10 cellular contexts compared by ENCODE assay signal in genomic region chr10:93068411-93069244, GRCh38. TPM values are rescaled to one million over a fixed set of nuclear protein-coding genes. Genes with fewer than 3 reads are reported as not detected.
DNase-seq lines count a peak whose midpoint lies in the region; ATAC-seq and TF ChIP-seq lines count a peak whose summit lies in the region.
"Had no signal": no experiment of that assay in that cellular context is flagged by ENCODE, and none has a peak within 500 bp of the region (broad histone marks: within the 10 kb centered on the region; RNA-seq: fewer than 3 reads in every experiment).

No MANE protein-coding gene starts in this region.

- H3K27ac ChIP-seq in smooth muscle cell (ENCODE audit: low read depth) (no peak overlapping the region), tibial nerve (no peak overlapping the region)
- H3K27ac ChIP-seq in effector memory CD4-positive, alpha-beta T cell (ENCODE audit: insufficient read depth, low read length, poor library complexity, severe bottlenecking), result no peak overlapping the region

- TF ChIP-seq POLR2A in tibial nerve (IDR thresholded peaks at IDR 0.05), result no peak

- H3K27me3 Mint-ChIP-seq in activated CD8-positive, alpha-beta T cell treated with anti-CD3 and anti-CD28 coated beads for 36 hours, result peaks cover 77% of the 10 kb centered on the region
- H3K27me3 Mint-ChIP-seq in activated CD8-positive, alpha-beta T cell treated with anti-CD3 and anti-CD28 coated beads, Interleukin-2, amount 10 ng/mL, durations not matched to agents 7 days and 5 days (ENCODE audit: low read depth), result peaks cover 86% of the 10 kb centered on the region

- POLR2A ChIA-PET in activated CD8-positive, alpha-beta T cell treated with anti-CD3 and anti-CD28 coated beads for 36 hours (lab: Charles Lee), result no interaction called here
- POLR2A ChIA-PET in activated CD8-positive, alpha-beta T cell treated with anti-CD3 and anti-CD28 coated beads, Interleukin-2, amount 10 ng/mL, durations not matched to agents 7 days and 5 days (lab: Charles Lee), result no interaction called here

- H3K4me3 ChIP-seq in smooth muscle cell (no peak overlapping the region), tibial nerve (no peak overlapping the region)
- no peak overlapping the region for H3K4me3 ChIP-seq in effector memory CD4-positive, alpha-beta T cell (ENCODE audit: insufficient read depth, low read depth, low read length, poor library complexity, severe bottlenecking)

- TF ChIP-seq EP300 in tibial nerve (IDR thresholded peaks at IDR 0.05), result no peak

- H3K9me3 Mint-ChIP-seq in activated CD8-positive, alpha-beta T cell treated with anti-CD3 and anti-CD28 coated beads for 36 hours, result no peaks in the 10 kb centered on the region
- H3K9me3 Mint-ChIP-seq in activated CD8-positive, alpha-beta T cell treated with anti-CD3 and anti-CD28 coated beads, Interleukin-2, amount 10 ng/mL, durations not matched to agents 7 days and 5 days (ENCODE audit: insufficient read depth), result no peaks in the 10 kb centered on the region

- H3K27ac Mint-ChIP-seq in activated CD8-positive, alpha-beta T cell treated with anti-CD3 and anti-CD28 coated beads for 36 hours, result no peak overlapping the region
- no peak overlapping the region for H3K27ac Mint-ChIP-seq in activated CD8-positive, alpha-beta T cell treated with anti-CD3 and anti-CD28 coated beads, Interleukin-2, amount 10 ng/mL, durations not matched to agents 7 days and 5 days

- no peak overlapping the region for H2AFZ ChIP-seq in smooth muscle cell (ENCODE audit: low read depth)

- TF ChIP-seq CTCF in activated CD8-positive, alpha-beta T cell treated with anti-CD3 and anti-CD28 coated beads for 36 hours (IDR thresholded peaks at IDR 0.05), result no peak
- TF ChIP-seq CTCF in smooth muscle cell (IDR thresholded peaks at IDR 0.05; ENCODE audit: borderline replicate concordance, insufficient read depth, poor library complexity, severe bottlenecking), result no peak
- TF ChIP-seq CTCF in tibial nerve (IDR thresholded peaks at IDR 0.05), result no peak

- H3K9ac ChIP-seq in smooth muscle cell (ENCODE audit: low read depth), result no peak overlapping the region

- peaks cover 100% of the 10 kb centered on the region for H3K27me3 ChIP-seq in smooth muscle cell (ENCODE audit: low read depth)
- H3K27me3 ChIP-seq in effector memory CD4-positive, alpha-beta T cell (replicated peaks; ENCODE audit: control insufficient read depth, insufficient read depth, low read length, poor library complexity, severe bottlenecking), result peaks cover 22% of the 10 kb centered on the region
- peaks cover 0 to 95% of the 10 kb centered on the region in 2 donors for H3K27me3 ChIP-seq in tibial nerve

- DNase-seq in activated CD8-positive, alpha-beta T cell treated with anti-CD3 and anti-CD28 coated beads for 36 hours, result peak; percentile 38
- DNase-seq in activated CD8-positive, alpha-beta T cell treated with anti-CD3 and anti-CD28 coated beads, Interleukin-2, amount 10 ng/mL, durations not matched to agents 7 days and 5 days, result no peak
- DNase-seq in RPMI7951 (ENCODE audit: low read depth), result peak; percentile 17
- DNase-seq in glomerular visceral epithelial cell (ENCODE audit: extremely low spot score), result peak; percentile 51
- no peak for DNase-seq in smooth muscle cell (lab: John Stamatoyannopoulos, UW; ENCODE audit: unreplicated experiment)
- DNase-seq in effector memory CD4-positive, alpha-beta T cell, result no peak
- DNase-seq in tibial nerve (ENCODE audit: low spot score in 2 of 2), result no peak
- DNase-seq in NCI-H1417 (lab: John Stamatoyannopoulos, UW), result no peak
- DNase-seq: DND-41 had no signal

- no peak for ATAC-seq in activated CD8-positive, alpha-beta T cell treated with anti-CD3 and anti-CD28 coated beads for 36 hours
- ATAC-seq in activated CD8-positive, alpha-beta T cell treated with anti-CD3 and anti-CD28 coated beads, Interleukin-2, amount 10 ng/mL, durations not matched to agents 7 days and 5 days, result no peak
- ATAC-seq: left lobe of liver had no signal

- H3K4me3 Mint-ChIP-seq in activated CD8-positive, alpha-beta T cell treated with anti-CD3 and anti-CD28 coated beads for 36 hours, result no peak overlapping the region
- H3K4me3 Mint-ChIP-seq in activated CD8-positive, alpha-beta T cell treated with anti-CD3 and anti-CD28 coated beads, Interleukin-2, amount 10 ng/mL, durations not matched to agents 7 days and 5 days, result no peak overlapping the region

- peak overlapping the region; percentile 48 for H3K4me2 ChIP-seq in smooth muscle cell

- no peaks in the 10 kb centered on the region for H3F3A ChIP-seq in smooth muscle cell (ENCODE audit: low read depth)

- intact Hi-C loops in activated CD8-positive, alpha-beta T cell treated with anti-CD3 and anti-CD28 coated beads for 36 hours (cut with micrococcal nuclease), result no loop called here

- peaks cover 14% of the 10 kb centered on the region for H3K4me1 Mint-ChIP-seq in activated CD8-positive, alpha-beta T cell treated with anti-CD3 and anti-CD28 coated beads for 36 hours (ENCODE audit: low read depth)
- peaks cover 21% of the 10 kb centered on the region for H3K4me1 Mint-ChIP-seq in activated CD8-positive, alpha-beta T cell treated with anti-CD3 and anti-CD28 coated beads, Interleukin-2, amount 10 ng/mL, durations not matched to agents 7 days and 5 days (ENCODE audit: low read depth)

- H3K4me1 ChIP-seq in smooth muscle cell (ENCODE audit: low read depth), result peaks cover 21% of the 10 kb centered on the region
- peaks cover 24% of the 10 kb centered on the region for H3K4me1 ChIP-seq in effector memory CD4-positive, alpha-beta T cell (ENCODE audit: control insufficient read depth, insufficient read depth, low read length, poor library complexity, severe bottlenecking)
- peaks cover 0 to 42% (median 18%) of the 10 kb centered on the region in 4 donors for H3K4me1 ChIP-seq in tibial nerve

- no peaks in the 10 kb centered on the region for H3K36me3 Mint-ChIP-seq in activated CD8-positive, alpha-beta T cell treated with anti-CD3 and anti-CD28 coated beads for 36 hours (ENCODE audit: low read depth)
- no peaks in the 10 kb centered on the region for H3K36me3 Mint-ChIP-seq in activated CD8-positive, alpha-beta T cell treated with anti-CD3 and anti-CD28 coated beads, Interleukin-2, amount 10 ng/mL, durations not matched to agents 7 days and 5 days (ENCODE audit: low read depth)

- no peaks in the 10 kb centered on the region for H4K20me1 ChIP-seq in smooth muscle cell (ENCODE audit: low read depth)

- no peaks in the 10 kb centered on the region for H3K79me2 ChIP-seq in smooth muscle cell (ENCODE audit: low read depth)

- WGBS in smooth muscle cell (ENCODE audit: low lambda C conversion rate), result 10% methylated on average over 71 of the region's 73 CpGs
- WGBS in tibial nerve, 2 donors, result 8% methylated on average over 44 to 49 of the region's 73 CpGs

- H3K9me3 ChIP-seq in smooth muscle cell (replicated peaks; ENCODE audit: low read depth) (no peaks in the 10 kb centered on the region), tibial nerve (no peaks in the 10 kb centered on the region)
- H3K9me3 ChIP-seq in effector memory CD4-positive, alpha-beta T cell (ENCODE audit: control insufficient read depth, low read length), result no peaks in the 10 kb centered on the region

- H3K36me3 ChIP-seq in smooth muscle cell (ENCODE audit: low read depth) (no peaks in the 10 kb centered on the region), tibial nerve (no peaks in the 10 kb centered on the region)
- no peaks in the 10 kb centered on the region for H3K36me3 ChIP-seq in effector memory CD4-positive, alpha-beta T cell (ENCODE audit: control insufficient read depth, insufficient read depth, low read length)

- CTCF ChIA-PET in activated CD8-positive, alpha-beta T cell treated with anti-CD3 and anti-CD28 coated beads for 36 hours (lab: Charles Lee), result interaction anchor here (0.7 to 1.5 kb wide), 6 partner anchors 8 to 284 kb away, joined by 3 to 8 read pairs (median 3); no protein-coding TSS in a partner anchor
- CTCF ChIA-PET in activated CD8-positive, alpha-beta T cell treated with anti-CD3 and anti-CD28 coated beads, Interleukin-2, amount 10 ng/mL, durations not matched to agents 7 days and 5 days (lab: Charles Lee), result interaction anchor here (1.0 to 2.6 kb wide), 3 partner anchors 12 to 284 kb away, joined by 3 to 8 read pairs (median 5); no protein-coding TSS in a partner anchor

RNA-seq across cellular contexts. Expression of gene CYP26A1, which starts 5.1 kb away (rescaled TPM):
- total RNA-seq in activated CD8-positive, alpha-beta T cell treated with anti-CD3 and anti-CD28 coated beads for 36 hours, result not detected
- not detected for total RNA-seq in activated CD8-positive, alpha-beta T cell treated with anti-CD3 and anti-CD28 coated beads, Interleukin-2, amount 10 ng/mL, durations not matched to agents 7 days and 5 days
- total RNA-seq in RPMI7951 (2014; rRNA removed; shearing (Covaris generic)), result not detected in 2 replicates
- total RNA-seq in smooth muscle cell (not detected in 2 replicates), tibial nerve (not detected)
- 0.14 TPM in 1 of 2 replicates, not detected in the other for polyA plus RNA-seq in smooth muscle cell

RNA-seq across cellular contexts. Expression of gene CYP26C1, which starts 8.0 kb away (rescaled TPM):
- total RNA-seq in activated CD8-positive, alpha-beta T cell treated with anti-CD3 and anti-CD28 coated beads for 36 hours, result not detected
- total RNA-seq in activated CD8-positive, alpha-beta T cell treated with anti-CD3 and anti-CD28 coated beads, Interleukin-2, amount 10 ng/mL, durations not matched to agents 7 days and 5 days, result under 1 TPM; 0.10 to 0.11 TPM
- not detected in 2 replicates for total RNA-seq in RPMI7951 (2014; rRNA removed; shearing (Covaris generic))
- total RNA-seq in smooth muscle cell (0.13 TPM in 1 of 2 replicates, not detected in the other), tibial nerve (1 to 10 TPM in 1 of 4 donors, under 1 TPM in 1, not detected in 2; 0.20 to 2.2 TPM)
- polyA plus RNA-seq in smooth muscle cell, result not detected in 2 replicates

Comparison
In these comparisons a context has a peak if more than half of its experiments do, and no peak if none do; other contexts are left out.
1. DNase-seq: peak in activated CD8-positive, alpha-beta T cell treated with anti-CD3 and anti-CD28 coated beads for 36 hours (single experiment), RPMI7951 (single experiment) and glomerular visceral epithelial cell (single experiment); none in activated CD8-positive, alpha-beta T cell treated with anti-CD3 and anti-CD28 coated beads, Interleukin-2, amount 10 ng/mL, durations not matched to agents 7 days and 5 days (single experiment), smooth muscle cell (single experiment), effector memory CD4-positive, alpha-beta T cell (0 of 3), tibial nerve (0 of 2) and NCI-H1417 (0 of 3).